ENCODE assay signal across 8 cellular contexts in the genomic region with DNA sequence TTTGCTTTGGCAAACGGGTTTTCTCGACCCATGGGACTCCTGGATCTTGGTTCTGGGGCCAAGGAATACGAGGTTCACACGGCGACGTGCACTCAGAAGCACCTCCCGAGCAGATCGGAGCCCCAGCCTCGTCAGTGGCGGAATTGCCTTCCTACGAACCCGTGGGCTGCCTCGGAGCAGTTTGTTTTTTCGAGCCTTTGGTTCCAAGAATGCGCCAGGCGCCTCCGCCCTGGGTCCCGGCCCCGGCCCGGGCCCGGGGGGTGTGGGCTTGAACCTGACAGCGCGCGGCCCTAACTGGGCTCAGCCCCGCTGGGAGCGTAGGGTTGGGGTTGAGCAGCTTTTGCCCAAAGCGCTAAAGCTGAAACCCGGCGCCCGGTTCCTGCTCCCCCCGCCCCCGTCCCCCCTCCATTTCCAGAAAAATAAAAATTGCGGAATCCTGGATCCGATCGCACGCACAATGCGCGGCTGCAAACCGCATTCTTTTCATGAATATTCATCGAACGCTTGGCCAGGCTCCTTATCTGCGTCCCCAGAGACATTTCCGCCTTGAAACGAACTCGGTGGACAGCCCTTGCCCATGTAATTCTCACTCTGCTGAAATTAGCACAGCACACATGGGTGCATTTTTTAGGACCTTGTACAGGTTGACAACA. TPM values are rescaled to one million over a fixed set of nuclear protein-coding genes. Genes with fewer than 3 reads are reported as not detected.
DNase-seq lines count a peak whose midpoint lies in the region; ATAC-seq and TF ChIP-seq lines count a peak whose summit lies in the region.

No MANE protein-coding gene starts in this region.

- H3K27me3 ChIP-seq in GM06990 (replicated peaks; ENCODE audit: control insufficient read depth, insufficient read depth, low read length) (no peaks in the 10 kb centered on the region), breast epithelium (no peaks in the 10 kb centered on the region), kidney epithelial cell (ENCODE audit: control insufficient read depth, insufficient read depth, low read length) (no peaks in the 10 kb centered on the region)
- no peaks in the 10 kb centered on the region for H3K27me3 ChIP-seq in CD8-positive, alpha-beta memory T cell (ENCODE audit: insufficient read depth, low read length, poor library complexity, severe bottlenecking)

- H3K27me3 Mint-ChIP-seq in CD8-positive, alpha-beta memory T cell: peaks cover 26 to 39% of the 10 kb centered on the region in 2 donors

- peaks cover 3 to 11% (median 6%) of the 10 kb centered on the region in 3 donors for H3K4me1 Mint-ChIP-seq in CD8-positive, alpha-beta memory T cell

- no peaks in the 10 kb centered on the region for H3K9me3 ChIP-seq in breast epithelium
- no peaks in the 10 kb centered on the region for H3K9me3 ChIP-seq in CD8-positive, alpha-beta memory T cell (ENCODE audit: low read length)

- CTCF ChIA-PET in CD8-positive, alpha-beta memory T cell (lab: Charles Lee): no interaction called here

- H3K36me3 ChIP-seq in GM06990 (ENCODE audit: control insufficient read depth, insufficient read depth, low read length) (no peaks in the 10 kb centered on the region), breast epithelium (no peaks in the 10 kb centered on the region), kidney epithelial cell (ENCODE audit: control insufficient read depth, insufficient read depth, low read length) (no peaks in the 10 kb centered on the region)
- no peaks in the 10 kb centered on the region for H3K36me3 ChIP-seq in CD8-positive, alpha-beta memory T cell (ENCODE audit: insufficient read depth, low read length)

- POLR2A ChIA-PET in CD8-positive, alpha-beta memory T cell (lab: Charles Lee): no interaction called here

- no peaks in the 10 kb centered on the region for H3K4me1 ChIP-seq in breast epithelium
- peaks cover 5% of the 10 kb centered on the region for H3K4me1 ChIP-seq in CD8-positive, alpha-beta memory T cell (ENCODE audit: insufficient read depth, low read length)

- peak; percentile 50 for DNase-seq in GM06990 (ENCODE audit: extremely low read depth, insufficient read length)
- peak; percentile 15 for DNase-seq in NAMALWA (ENCODE audit: low spot score)
- DNase-seq in breast epithelium (ENCODE audit: low spot score in 2 of 2): no peak
- no peak for DNase-seq in kidney epithelial cell (ENCODE audit: low read depth)
- DNase-seq in stimulated activated naive CD8-positive, alpha-beta T cell treated with anti-CD3 and anti-CD28 coated beads, Interleukin-15, Interleukin-2, amounts not matched to agents 100 U/mL and 50 U/mL, for 24 hours: peak; percentile 9
- no peak for DNase-seq in NCI-H187 treated with DMSO at 0.1 percent for 48 hours (lab: John Stamatoyannopoulos, UW)
- DNase-seq in CD8-positive, alpha-beta memory T cell: no peak

- peaks cover 3 to 19% (median 9%) of the 10 kb centered on the region in 5 donors for H3K9me3 Mint-ChIP-seq in CD8-positive, alpha-beta memory T cell

- intact Hi-C loops in breast epithelium (cut with DNase I; ENCODE audit: low total_unique reads): no loop called here

- peak overlapping the region in 1 of 8 donors; percentile 19 for H3K27ac Mint-ChIP-seq in CD8-positive, alpha-beta memory T cell

- peak; percentile 29 for ATAC-seq in GM21529 (IDR thresholded peaks at IDR 0.05; ENCODE audit: unreplicated experiment)
- no peak for ATAC-seq in stimulated activated naive CD8-positive, alpha-beta T cell treated with anti-CD3 and anti-CD28 coated beads, Interleukin-15, Interleukin-2, amounts not matched to agents 100 U/mL and 50 U/mL, for 24 hours

- H3K4me3 Mint-ChIP-seq in CD8-positive, alpha-beta memory T cell: peak overlapping the region in 2 of 7 donors; percentile 29 to 38

- TF ChIP-seq CTCF in GM06990 (IDR thresholded peaks at IDR 0.05; ENCODE audit: insufficient read depth, low read length, poor library complexity, severe bottlenecking) (no peak), breast epithelium (IDR thresholded peaks at IDR 0.05) (no peak), kidney epithelial cell (IDR thresholded peaks at IDR 0.05; ENCODE audit: insufficient read depth, low read length, poor library complexity, severe bottlenecking) (no peak)

- peak overlapping the region; percentile 68 to 85 for H3K27ac ChIP-seq in breast epithelium
- no peak overlapping the region for H3K27ac ChIP-seq in CD8-positive, alpha-beta memory T cell (ENCODE audit: low read depth, low read length)

- no peak for TF ChIP-seq POLR2A in breast epithelium (IDR thresholded peaks at IDR 0.05)

- peak overlapping the region; percentile 65 for H3K4me3 ChIP-seq in GM06990 (replicated peaks; ENCODE audit: low read depth, low read length)
- H3K4me3 ChIP-seq in breast epithelium: peak overlapping the region; percentile 64 to 82 (median 64)
- H3K4me3 ChIP-seq in kidney epithelial cell (ENCODE audit: low read depth, low read length): peak overlapping the region; percentile 70
- H3K4me3 ChIP-seq in CD8-positive, alpha-beta memory T cell (ENCODE audit: low read length): no peak overlapping the region

- no peaks in the 10 kb centered on the region for H3K36me3 Mint-ChIP-seq in CD8-positive, alpha-beta memory T cell

RNA-seq across cellular contexts. Expression of a gene that starts 1.0 kb away (rescaled TPM):
- total RNA-seq in breast epithelium (10 to 100 TPM; 19.9 to 50.1 (median 34.9) TPM), kidney epithelial cell (101 and 120 TPM in 2 replicates)
- total RNA-seq in CD8-positive, alpha-beta memory T cell: under 1 TPM; 0.28 to 0.49 TPM
- polyA plus RNA-seq in CD8-positive, alpha-beta memory T cell: not detected

Comparison
In these comparisons a context has a peak if more than half of its experiments do, and no peak if none do; other contexts are left out.
1. DNase-seq: peak in GM06990 (single experiment), NAMALWA (single experiment) and stimulated activated naive CD8-positive, alpha-beta T cell treated with anti-CD3 and anti-CD28 coated beads, Interleukin-15, Interleukin-2, amounts not matched to agents 100 U/mL and 50 U/mL, for 24 hours (single experiment); none in breast epithelium (0 of 2), kidney epithelial cell (single experiment), NCI-H187 treated with DMSO at 0.1 percent for 48 hours (single experiment) and CD8-positive, alpha-beta memory T cell (0 of 5).
2. RNA of a gene that starts 1.0 kb away (total RNA-seq): 101 to 120 TPM in kidney epithelial cell and 19.9 to 50.1 TPM in breast epithelium; 0.28 to 0.49 TPM in CD8-positive, alpha-beta memory T cell; every median in the first group is over 10 times any median in the second.